In the genomic region with DNA sequence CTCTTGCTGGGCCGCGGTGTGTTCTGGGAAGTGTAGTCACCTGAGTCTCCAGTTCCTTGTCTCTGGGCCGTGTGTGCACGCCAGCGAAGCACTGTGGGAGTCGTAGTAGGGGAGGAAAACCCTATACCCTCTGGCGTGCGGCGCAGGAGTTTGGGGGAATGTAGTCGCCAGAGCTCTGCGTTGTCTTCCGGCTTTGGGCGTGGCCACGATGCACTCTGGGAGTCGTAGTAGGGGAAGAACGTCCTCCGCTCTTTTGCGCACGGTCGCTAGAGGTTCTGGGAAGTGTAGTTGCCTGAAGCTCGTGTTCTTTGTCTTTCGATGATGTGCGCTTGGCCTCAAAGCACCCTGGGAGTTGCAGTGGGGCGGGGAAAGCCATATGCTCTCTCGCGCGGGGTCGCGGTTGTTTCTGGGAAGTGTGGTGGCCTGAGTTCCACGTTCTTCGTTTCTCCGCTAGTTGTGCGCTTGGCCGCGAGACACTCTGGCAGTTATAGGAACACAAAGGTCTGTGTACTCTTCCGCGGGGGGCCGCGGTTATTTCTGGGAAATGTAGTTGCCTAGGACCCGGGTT, we compare ENCODE assay signal across 1 cellular context.
TF ChIP-seq lines count a peak whose summit lies in the region.

No MANE protein-coding gene starts in this region.

TF ChIP-seq in HEK293, 187 proteins besides CTCF, POLR2A, EP300 and RAD21 (continued from another document and continues in another):
- TF ChIP-seq, protein P1, sequence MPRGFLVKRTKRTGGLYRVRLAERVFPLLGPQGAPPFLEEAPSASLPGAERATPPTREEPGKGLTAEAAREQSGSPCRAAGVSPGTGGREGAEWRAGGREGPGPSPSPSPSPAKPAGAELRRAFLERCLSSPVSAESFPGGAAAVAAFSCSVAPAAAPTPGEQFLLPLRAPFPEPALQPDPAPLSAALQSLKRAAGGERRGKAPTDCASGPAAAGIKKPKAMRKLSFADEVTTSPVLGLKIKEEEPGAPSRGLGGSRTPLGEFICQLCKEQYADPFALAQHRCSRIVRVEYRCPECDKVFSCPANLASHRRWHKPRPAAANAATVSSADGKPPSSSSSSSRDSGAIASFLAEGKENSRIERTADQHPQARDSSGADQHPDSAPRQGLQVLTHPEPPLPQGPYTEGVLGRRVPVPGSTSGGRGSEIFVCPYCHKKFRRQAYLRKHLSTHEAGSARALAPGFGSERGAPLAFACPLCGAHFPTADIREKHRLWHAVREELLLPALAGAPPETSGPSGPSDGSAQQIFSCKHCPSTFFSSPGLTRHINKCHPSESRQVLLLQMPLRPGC (tag by site-specific recombination; IDR thresholded peaks at IDR 0.05): peak; percentile 93
- TF ChIP-seq ZNF549 (tag by site-specific recombination; IDR thresholded peaks at IDR 0.05): no peak
- no peak for TF ChIP-seq ZFP41 (tag by site-specific recombination; IDR thresholded peaks at IDR 0.05; ENCODE audit: borderline replicate concordance)
- no peak for TF ChIP-seq ZNF521 (tag by site-specific recombination; IDR thresholded peaks at IDR 0.05)
- TF ChIP-seq, protein P2, sequence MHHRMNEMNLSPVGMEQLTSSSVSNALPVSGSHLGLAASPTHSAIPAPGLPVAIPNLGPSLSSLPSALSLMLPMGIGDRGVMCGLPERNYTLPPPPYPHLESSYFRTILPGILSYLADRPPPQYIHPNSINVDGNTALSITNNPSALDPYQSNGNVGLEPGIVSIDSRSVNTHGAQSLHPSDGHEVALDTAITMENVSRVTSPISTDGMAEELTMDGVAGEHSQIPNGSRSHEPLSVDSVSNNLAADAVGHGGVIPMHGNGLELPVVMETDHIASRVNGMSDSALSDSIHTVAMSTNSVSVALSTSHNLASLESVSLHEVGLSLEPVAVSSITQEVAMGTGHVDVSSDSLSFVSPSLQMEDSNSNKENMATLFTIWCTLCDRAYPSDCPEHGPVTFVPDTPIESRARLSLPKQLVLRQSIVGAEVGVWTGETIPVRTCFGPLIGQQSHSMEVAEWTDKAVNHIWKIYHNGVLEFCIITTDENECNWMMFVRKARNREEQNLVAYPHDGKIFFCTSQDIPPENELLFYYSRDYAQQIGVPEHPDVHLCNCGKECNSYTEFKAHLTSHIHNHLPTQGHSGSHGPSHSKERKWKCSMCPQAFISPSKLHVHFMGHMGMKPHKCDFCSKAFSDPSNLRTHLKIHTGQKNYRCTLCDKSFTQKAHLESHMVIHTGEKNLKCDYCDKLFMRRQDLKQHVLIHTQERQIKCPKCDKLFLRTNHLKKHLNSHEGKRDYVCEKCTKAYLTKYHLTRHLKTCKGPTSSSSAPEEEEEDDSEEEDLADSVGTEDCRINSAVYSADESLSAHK (tag by site-specific recombination; IDR thresholded peaks at IDR 0.05): peak; percentile 43; the same call in 1 of the 2 replicates
- TF ChIP-seq SETDB1 (IDR thresholded peaks at IDR 0.05; ENCODE audit: insufficient read length, low read length): peak; percentile 17
- TF ChIP-seq ZNF501 (tag by site-specific recombination; IDR thresholded peaks at IDR 0.05): peak; percentile 36; the same call in 1 of the 2 replicates
- no peak for TF ChIP-seq ZNF16 (tag by site-specific recombination; IDR thresholded peaks at IDR 0.05; ENCODE audit: low read depth)
- TF ChIP-seq, protein P3, sequence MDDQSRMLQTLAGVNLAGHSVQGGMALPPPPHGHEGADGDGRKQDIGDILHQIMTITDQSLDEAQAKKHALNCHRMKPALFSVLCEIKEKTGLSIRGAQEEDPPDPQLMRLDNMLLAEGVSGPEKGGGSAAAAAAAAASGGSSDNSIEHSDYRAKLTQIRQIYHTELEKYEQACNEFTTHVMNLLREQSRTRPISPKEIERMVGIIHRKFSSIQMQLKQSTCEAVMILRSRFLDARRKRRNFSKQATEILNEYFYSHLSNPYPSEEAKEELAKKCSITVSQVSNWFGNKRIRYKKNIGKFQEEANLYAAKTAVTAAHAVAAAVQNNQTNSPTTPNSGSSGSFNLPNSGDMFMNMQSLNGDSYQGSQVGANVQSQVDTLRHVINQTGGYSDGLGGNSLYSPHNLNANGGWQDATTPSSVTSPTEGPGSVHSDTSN (CRISPR knock-in tag; IDR thresholded peaks at IDR 0.05): no peak
- no peak for TF ChIP-seq ZBTB1 (tag by site-specific recombination; IDR thresholded peaks at IDR 0.05)
- no peak for TF ChIP-seq REPIN1 (tag by site-specific recombination; IDR thresholded peaks at IDR 0.05; ENCODE audit: low read depth)
- no peak for TF ChIP-seq ZNF530 (tag by site-specific recombination; IDR thresholded peaks at IDR 0.05; ENCODE audit: low read depth)
- no peak for TF ChIP-seq ZNF311 (tag by site-specific recombination; IDR thresholded peaks at IDR 0.05; ENCODE audit: borderline replicate concordance)
- TF ChIP-seq SALL2 (tag by site-specific recombination; IDR thresholded peaks at IDR 0.05; ENCODE audit: borderline replicate concordance): no peak
- peak; percentile 82 for TF ChIP-seq SP2 (tag by site-specific recombination; IDR thresholded peaks at IDR 0.05)
- TF ChIP-seq ZSCAN23 (tag by site-specific recombination; IDR thresholded peaks at IDR 0.05): 0 out of 2 replicates have a peak, but pooled peaks have one; percentile 21
- TF ChIP-seq ZNF560 (tag by site-specific recombination; IDR thresholded peaks at IDR 0.05; ENCODE audit: borderline replicate concordance): no peak
- no peak for TF ChIP-seq ZNF433 (tag by site-specific recombination; IDR thresholded peaks at IDR 0.05; ENCODE audit: low read depth)
- TF ChIP-seq ZNF133 (tag by site-specific recombination; IDR thresholded peaks at IDR 0.05): no peak
- no peak for TF ChIP-seq MZF1 (tag by site-specific recombination; IDR thresholded peaks at IDR 0.05; ENCODE audit: borderline replicate concordance)
- no peak for TF ChIP-seq EGR2 (tag by site-specific recombination; IDR thresholded peaks at IDR 0.05; ENCODE audit: low read depth)
- TF ChIP-seq ZNF558 (tag by site-specific recombination; IDR thresholded peaks at IDR 0.05): 0 out of 2 replicates have a peak, but pooled peaks have one; percentile 8
- TF ChIP-seq ZNF214 (tag by site-specific recombination; IDR thresholded peaks at IDR 0.05; ENCODE audit: borderline replicate concordance): no peak
- no peak for TF ChIP-seq ZNF473 (tag by site-specific recombination; IDR thresholded peaks at IDR 0.05)
- TF ChIP-seq HOXA7 (CRISPR knock-in tag; IDR thresholded peaks at IDR 0.05; ENCODE audit: borderline replicate concordance): no peak
- TF ChIP-seq, protein P4, sequence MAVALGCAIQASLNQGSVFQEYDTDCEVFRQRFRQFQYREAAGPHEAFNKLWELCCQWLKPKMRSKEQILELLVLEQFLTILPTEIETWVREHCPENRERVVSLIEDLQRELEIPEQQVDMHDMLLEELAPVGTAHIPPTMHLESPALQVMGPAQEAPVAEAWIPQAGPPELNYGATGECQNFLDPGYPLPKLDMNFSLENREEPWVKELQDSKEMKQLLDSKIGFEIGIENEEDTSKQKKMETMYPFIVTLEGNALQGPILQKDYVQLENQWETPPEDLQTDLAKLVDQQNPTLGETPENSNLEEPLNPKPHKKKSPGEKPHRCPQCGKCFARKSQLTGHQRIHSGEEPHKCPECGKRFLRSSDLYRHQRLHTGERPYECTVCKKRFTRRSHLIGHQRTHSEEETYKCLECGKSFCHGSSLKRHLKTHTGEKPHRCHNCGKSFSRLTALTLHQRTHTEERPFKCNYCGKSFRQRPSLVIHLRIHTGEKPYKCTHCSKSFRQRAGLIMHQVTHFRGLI (tag by site-specific recombination; IDR thresholded peaks at IDR 0.05): 0 out of 2 replicates have a peak, but pooled peaks have one; percentile 32
- TF ChIP-seq, protein P5, sequence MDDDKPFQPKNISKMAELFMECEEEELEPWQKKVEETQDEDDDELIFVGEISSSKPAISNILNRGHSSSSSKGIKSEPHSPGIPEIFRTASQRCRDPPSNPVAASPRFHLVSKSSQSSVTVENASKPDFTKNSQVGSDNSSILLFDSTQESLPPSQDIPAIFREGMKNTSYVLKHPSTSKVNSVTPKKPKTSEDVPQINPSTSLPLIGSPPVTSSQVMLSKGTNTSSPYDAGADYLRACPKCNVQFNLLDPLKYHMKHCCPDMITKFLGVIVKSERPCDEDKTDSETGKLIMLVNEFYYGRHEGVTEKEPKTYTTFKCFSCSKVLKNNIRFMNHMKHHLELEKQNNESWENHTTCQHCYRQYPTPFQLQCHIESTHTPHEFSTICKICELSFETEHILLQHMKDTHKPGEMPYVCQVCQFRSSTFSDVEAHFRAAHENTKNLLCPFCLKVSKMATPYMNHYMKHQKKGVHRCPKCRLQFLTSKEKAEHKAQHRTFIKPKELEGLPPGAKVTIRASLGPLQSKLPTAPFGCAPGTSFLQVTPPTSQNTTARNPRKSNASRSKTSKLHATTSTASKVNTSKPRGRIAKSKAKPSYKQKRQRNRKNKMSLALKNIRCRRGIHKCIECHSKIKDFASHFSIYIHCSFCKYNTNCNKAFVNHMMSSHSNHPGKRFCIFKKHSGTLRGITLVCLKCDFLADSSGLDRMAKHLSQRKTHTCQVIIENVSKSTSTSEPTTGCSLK (tag by site-specific recombination; IDR thresholded peaks at IDR 0.05): no peak
- TF ChIP-seq ZFP37 (tag by site-specific recombination; IDR thresholded peaks at IDR 0.05): no peak
- TF ChIP-seq, protein P6, sequence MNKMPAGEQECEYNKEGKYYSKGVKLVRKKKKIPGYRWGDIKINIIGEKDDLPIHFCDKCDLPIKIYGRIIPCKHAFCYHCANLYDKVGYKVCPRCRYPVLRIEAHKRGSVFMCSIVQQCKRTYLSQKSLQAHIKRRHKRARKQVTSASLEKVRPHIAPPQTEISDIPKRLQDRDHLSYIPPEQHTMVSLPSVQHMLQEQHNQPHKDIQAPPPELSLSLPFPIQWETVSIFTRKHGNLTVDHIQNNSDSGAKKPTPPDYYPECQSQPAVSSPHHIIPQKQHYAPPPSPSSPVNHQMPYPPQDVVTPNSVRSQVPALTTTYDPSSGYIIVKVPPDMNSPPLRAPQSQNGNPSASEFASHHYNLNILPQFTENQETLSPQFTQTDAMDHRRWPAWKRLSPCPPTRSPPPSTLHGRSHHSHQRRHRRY (tag by site-specific recombination; IDR thresholded peaks at IDR 0.05): no peak
- peak; percentile 98 for TF ChIP-seq ZBTB20 (tag by site-specific recombination; IDR thresholded peaks at IDR 0.05)
- no peak for TF ChIP-seq ZSCAN30 (tag by site-specific recombination; IDR thresholded peaks at IDR 0.05)
- TF ChIP-seq YY2 (tag by site-specific recombination; IDR thresholded peaks at IDR 0.05): no peak
- TF ChIP-seq ZNF510 (tag by site-specific recombination; IDR thresholded peaks at IDR 0.05; ENCODE audit: insufficient replicate concordance): no peak
- TF ChIP-seq, protein P7, sequence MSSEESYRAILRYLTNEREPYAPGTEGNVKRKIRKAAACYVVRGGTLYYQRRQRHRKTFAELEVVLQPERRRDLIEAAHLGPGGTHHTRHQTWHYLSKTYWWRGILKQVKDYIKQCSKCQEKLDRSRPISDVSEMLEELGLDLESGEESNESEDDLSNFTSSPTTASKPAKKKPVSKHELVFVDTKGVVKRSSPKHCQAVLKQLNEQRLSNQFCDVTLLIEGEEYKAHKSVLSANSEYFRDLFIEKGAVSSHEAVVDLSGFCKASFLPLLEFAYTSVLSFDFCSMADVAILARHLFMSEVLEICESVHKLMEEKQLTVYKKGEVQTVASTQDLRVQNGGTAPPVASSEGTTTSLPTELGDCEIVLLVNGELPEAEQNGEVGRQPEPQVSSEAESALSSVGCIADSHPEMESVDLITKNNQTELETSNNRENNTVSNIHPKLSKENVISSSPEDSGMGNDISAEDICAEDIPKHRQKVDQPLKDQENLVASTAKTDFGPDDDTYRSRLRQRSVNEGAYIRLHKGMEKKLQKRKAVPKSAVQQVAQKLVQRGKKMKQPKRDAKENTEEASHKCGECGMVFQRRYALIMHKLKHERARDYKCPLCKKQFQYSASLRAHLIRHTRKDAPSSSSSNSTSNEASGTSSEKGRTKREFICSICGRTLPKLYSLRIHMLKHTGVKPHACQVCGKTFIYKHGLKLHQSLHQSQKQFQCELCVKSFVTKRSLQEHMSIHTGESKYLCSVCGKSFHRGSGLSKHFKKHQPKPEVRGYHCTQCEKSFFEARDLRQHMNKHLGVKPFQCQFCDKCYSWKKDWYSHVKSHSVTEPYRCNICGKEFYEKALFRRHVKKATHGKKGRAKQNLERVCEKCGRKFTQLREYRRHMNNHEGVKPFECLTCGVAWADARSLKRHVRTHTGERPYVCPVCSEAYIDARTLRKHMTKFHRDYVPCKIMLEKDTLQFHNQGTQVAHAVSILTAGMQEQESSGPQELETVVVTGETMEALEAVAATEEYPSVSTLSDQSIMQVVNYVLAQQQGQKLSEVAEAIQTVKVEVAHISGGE (tag by site-specific recombination; conservative IDR thresholded peaks at IDR 0.05; ENCODE audit: low read depth): peak; percentile 97
- TF ChIP-seq KLF8 (tag by site-specific recombination; IDR thresholded peaks at IDR 0.05): peak; percentile 93
- TF ChIP-seq TCF7L2 (IDR thresholded peaks at IDR 0.05; ENCODE audit: borderline replicate concordance, low read depth, low read length): no peak
- no peak for TF ChIP-seq ZNF174 (tag by site-specific recombination; IDR thresholded peaks at IDR 0.05)
- TF ChIP-seq GLI4 (tag by site-specific recombination; IDR thresholded peaks at IDR 0.05): no peak
- TF ChIP-seq ZNF664 (tag by site-specific recombination; IDR thresholded peaks at IDR 0.05): no peak
- TF ChIP-seq ZNF354C (tag by site-specific recombination; IDR thresholded peaks at IDR 0.05; ENCODE audit: borderline replicate concordance, low read depth): no peak
- TF ChIP-seq, protein P8, sequence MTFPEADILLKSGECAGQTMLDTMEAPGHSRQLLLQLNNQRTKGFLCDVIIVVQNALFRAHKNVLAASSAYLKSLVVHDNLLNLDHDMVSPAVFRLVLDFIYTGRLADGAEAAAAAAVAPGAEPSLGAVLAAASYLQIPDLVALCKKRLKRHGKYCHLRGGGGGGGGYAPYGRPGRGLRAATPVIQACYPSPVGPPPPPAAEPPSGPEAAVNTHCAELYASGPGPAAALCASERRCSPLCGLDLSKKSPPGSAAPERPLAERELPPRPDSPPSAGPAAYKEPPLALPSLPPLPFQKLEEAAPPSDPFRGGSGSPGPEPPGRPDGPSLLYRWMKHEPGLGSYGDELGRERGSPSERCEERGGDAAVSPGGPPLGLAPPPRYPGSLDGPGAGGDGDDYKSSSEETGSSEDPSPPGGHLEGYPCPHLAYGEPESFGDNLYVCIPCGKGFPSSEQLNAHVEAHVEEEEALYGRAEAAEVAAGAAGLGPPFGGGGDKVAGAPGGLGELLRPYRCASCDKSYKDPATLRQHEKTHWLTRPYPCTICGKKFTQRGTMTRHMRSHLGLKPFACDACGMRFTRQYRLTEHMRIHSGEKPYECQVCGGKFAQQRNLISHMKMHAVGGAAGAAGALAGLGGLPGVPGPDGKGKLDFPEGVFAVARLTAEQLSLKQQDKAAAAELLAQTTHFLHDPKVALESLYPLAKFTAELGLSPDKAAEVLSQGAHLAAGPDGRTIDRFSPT (tag by site-specific recombination; IDR thresholded peaks at IDR 0.05): no peak
- TF ChIP-seq, protein P9, sequence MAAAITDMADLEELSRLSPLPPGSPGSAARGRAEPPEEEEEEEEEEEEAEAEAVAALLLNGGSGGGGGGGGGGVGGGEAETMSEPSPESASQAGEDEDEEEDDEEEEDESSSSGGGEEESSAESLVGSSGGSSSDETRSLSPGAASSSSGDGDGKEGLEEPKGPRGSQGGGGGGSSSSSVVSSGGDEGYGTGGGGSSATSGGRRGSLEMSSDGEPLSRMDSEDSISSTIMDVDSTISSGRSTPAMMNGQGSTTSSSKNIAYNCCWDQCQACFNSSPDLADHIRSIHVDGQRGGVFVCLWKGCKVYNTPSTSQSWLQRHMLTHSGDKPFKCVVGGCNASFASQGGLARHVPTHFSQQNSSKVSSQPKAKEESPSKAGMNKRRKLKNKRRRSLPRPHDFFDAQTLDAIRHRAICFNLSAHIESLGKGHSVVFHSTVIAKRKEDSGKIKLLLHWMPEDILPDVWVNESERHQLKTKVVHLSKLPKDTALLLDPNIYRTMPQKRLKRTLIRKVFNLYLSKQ (tag by site-specific recombination; IDR thresholded peaks at IDR 0.05; ENCODE audit: borderline replicate concordance): no peak
- TF ChIP-seq ZNF571 (tag by site-specific recombination; IDR thresholded peaks at IDR 0.05): no peak
